27 cellular contexts compared by ENCODE assay signal in genomic region chr15:96312641-96313335, GRCh38. TPM values are rescaled to one million over a fixed set of nuclear protein-coding genes. Genes with fewer than 3 reads are reported as not detected.
DNase-seq lines count a peak whose midpoint lies in the region; ATAC-seq and TF ChIP-seq lines count a peak whose summit lies in the region.
"Had no signal": no experiment of that assay in that cellular context is flagged by ENCODE, and none has a peak within 500 bp of the region (broad histone marks: within the 10 kb centered on the region; RNA-seq: fewer than 3 reads in every experiment).

No MANE protein-coding gene starts in this region.

- H3K23ac ChIP-seq in mesendoderm (ENCODE audit: low read length), result no peak overlapping the region

- H2BK5ac ChIP-seq in mesendoderm (ENCODE audit: low read length), result no peak overlapping the region

- H3K27ac ChIP-seq in mesendoderm (ENCODE audit: low read depth, low read length), result no peak overlapping the region
- H3K27ac ChIP-seq: neural progenitor cell, psoas muscle had no signal

- no peaks in the 10 kb centered on the region for H3K36me3 ChIP-seq in mesendoderm (ENCODE audit: control insufficient read depth, insufficient read depth, low read length)
- H3K36me3 ChIP-seq: ascending aorta, neural progenitor cell, thyroid gland had no signal

- H3K4me3 ChIP-seq in mesendoderm (ENCODE audit: low read length), result no peak overlapping the region
- H3K4me3 ChIP-seq: ascending aorta, mucosa of descending colon, neural progenitor cell, psoas muscle, thyroid gland had no signal

- H3K4me2 ChIP-seq in mesendoderm (ENCODE audit: low read length), result no peak overlapping the region
- H3K4me2 ChIP-seq: neural progenitor cell had no signal

- H3K56ac ChIP-seq in mesendoderm (ENCODE audit: low read length), result no peak overlapping the region

- no peak overlapping the region for H4K8ac ChIP-seq in mesendoderm (ENCODE audit: low read depth, low read length)

- no peak for TF ChIP-seq CTCF in GM13977 (IDR thresholded peaks at IDR 0.05; ENCODE audit: extremely low read depth, insufficient read depth, missing control alignments)

- H3K9ac ChIP-seq in mesendoderm (ENCODE audit: low read length), result no peak overlapping the region
- H3K9ac ChIP-seq: neural progenitor cell had no signal

- H3K27me3 ChIP-seq in mesendoderm (ENCODE audit: insufficient read depth, low read length, poor library complexity), result no peaks in the 10 kb centered on the region
- H3K27me3 ChIP-seq: ascending aorta, thyroid gland had no signal

- in situ Hi-C loops in GM13977 (cut with MboI; ENCODE audit: low pct_unique_long_range_greater_than_20kb, low sequenced_read_pairs, unreplicated experiment), result no loop called here

- no peak overlapping the region for H2BK120ac ChIP-seq in mesendoderm (ENCODE audit: low read depth, low read length)

- no peaks in the 10 kb centered on the region for H3K79me2 ChIP-seq in mesendoderm (ENCODE audit: control insufficient read depth, insufficient read depth, low read length)

- H2BK15ac ChIP-seq in mesendoderm (replicated peaks; ENCODE audit: low read depth), result no peak overlapping the region

- H3K18ac ChIP-seq in mesendoderm (ENCODE audit: low read length), result no peak overlapping the region

- WGBS in mesendoderm (ENCODE audit: extremely low coverage, insufficient coverage, low lambda C conversion rate), result no CpG with 5 or more reads among the region's 4 CpGs

- no peak overlapping the region for H2AK5ac ChIP-seq in mesendoderm (ENCODE audit: low read length)

- H3K79me1 ChIP-seq in mesendoderm (ENCODE audit: low read length), result no peaks in the 10 kb centered on the region

- H3K4me1 ChIP-seq in mesendoderm (ENCODE audit: control insufficient read depth, low read depth, low read length), result no peaks in the 10 kb centered on the region
- H3K4me1 ChIP-seq: psoas muscle, thyroid gland had no signal

- DNase-seq in EH (ENCODE audit: low read depth), result peak; percentile 39
- peak; percentile 70 for DNase-seq in NCI-H226
- peak; percentile 1 for DNase-seq in mesendoderm
- DNase-seq in DMS153 treated with DMSO at 0.1 percent for 48 hours (lab: John Stamatoyannopoulos, UW; ENCODE audit: unreplicated experiment), result no peak
- DNase-seq in medulla oblongata (ENCODE audit: extremely low spot score), result no peak
- DNase-seq in activated CD4-positive, alpha-beta T cell treated with anti-CD3 and anti-CD28 coated beads, Interleukin-2, amount 50 U/mL, for 1 hour, result no peak
- DNase-seq in GM13977 (ENCODE audit: low spot score), result no peak
- DNase-seq: activated CD4-positive, alpha-beta T cell treated with anti-CD3 and anti-CD28 coated beads for 48 hours; activated CD8-positive, alpha-beta memory T cell treated with anti-CD3 and anti-CD28 coated beads, Interleukin-2, amount 10 ng/mL, durations not matched to agents 7 days and 5 days; CD4-positive, alpha-beta T cell; foreskin melanocyte; mucosa of descending colon; NCI-H1436; NCI-H2171; NCI-H526; psoas muscle; small intestine; stimulated activated naive CD4-positive, alpha-beta T cell treated with Interleukin-2 at 50 U/mL for 16 hours; SW 1271; thyroid gland had no signal

- no peak overlapping the region for H4K5ac ChIP-seq in mesendoderm (ENCODE audit: low read length)

- no peak overlapping the region for H3K4ac ChIP-seq in mesendoderm (ENCODE audit: low read depth, low read length)

- ATAC-seq in esophagus mucosa, result peak; percentile 71
- ATAC-seq: activated CD8-positive, alpha-beta memory T cell treated with anti-CD3 and anti-CD28 coated beads, Interleukin-2, amount 10 ng/mL, durations not matched to agents 7 days and 5 days; HepG2; left lobe of liver; mucosa of descending colon; psoas muscle; Right ventricle myocardium inferior had no signal

RNA-seq across cellular contexts. Expression of gene NR2F2, which starts 17.7 kb away (rescaled TPM):
- total RNA-seq in esophagus mucosa, result 6.9 TPM
- 0.03 TPM for polyA plus RNA-seq in mesendoderm (2013, experiment 1 of 2)
- 0.04 TPM for polyA plus RNA-seq in mesendoderm (2013, experiment 2 of 2)
- total RNA-seq: activated CD8-positive, alpha-beta memory T cell treated with anti-CD3 and anti-CD28 coated beads, Interleukin-2, amount 10 ng/mL, durations not matched to agents 7 days and 5 days; activated T-helper 1 cell treated with anti-CD3 and anti-CD28 coated beads, Interleukin-12 subunit alpha, Interleukin-12 subunit beta, Interleukin-2, Interleukin-4 antibody, amounts not matched to agents 30 ng/mL and 10 ng/mL and 1 ng/mL, durations not matched to agents 14 hours and 24 hours and 36 hours; CD4-positive, alpha-beta T cell had no signal

Comparison
In these comparisons a context has a peak if more than half of its experiments do, and no peak if none do; other contexts are left out.
1. DNase-seq: peak in EH (single experiment), NCI-H226 (single experiment) and mesendoderm (single experiment); none in DMS153 treated with DMSO at 0.1 percent for 48 hours (single experiment), medulla oblongata (single experiment), activated CD4-positive, alpha-beta T cell treated with anti-CD3 and anti-CD28 coated beads, Interleukin-2, amount 50 U/mL, for 1 hour (single experiment) and GM13977 (single experiment).